8 cellular contexts compared by ENCODE assay signal in the genomic region with DNA sequence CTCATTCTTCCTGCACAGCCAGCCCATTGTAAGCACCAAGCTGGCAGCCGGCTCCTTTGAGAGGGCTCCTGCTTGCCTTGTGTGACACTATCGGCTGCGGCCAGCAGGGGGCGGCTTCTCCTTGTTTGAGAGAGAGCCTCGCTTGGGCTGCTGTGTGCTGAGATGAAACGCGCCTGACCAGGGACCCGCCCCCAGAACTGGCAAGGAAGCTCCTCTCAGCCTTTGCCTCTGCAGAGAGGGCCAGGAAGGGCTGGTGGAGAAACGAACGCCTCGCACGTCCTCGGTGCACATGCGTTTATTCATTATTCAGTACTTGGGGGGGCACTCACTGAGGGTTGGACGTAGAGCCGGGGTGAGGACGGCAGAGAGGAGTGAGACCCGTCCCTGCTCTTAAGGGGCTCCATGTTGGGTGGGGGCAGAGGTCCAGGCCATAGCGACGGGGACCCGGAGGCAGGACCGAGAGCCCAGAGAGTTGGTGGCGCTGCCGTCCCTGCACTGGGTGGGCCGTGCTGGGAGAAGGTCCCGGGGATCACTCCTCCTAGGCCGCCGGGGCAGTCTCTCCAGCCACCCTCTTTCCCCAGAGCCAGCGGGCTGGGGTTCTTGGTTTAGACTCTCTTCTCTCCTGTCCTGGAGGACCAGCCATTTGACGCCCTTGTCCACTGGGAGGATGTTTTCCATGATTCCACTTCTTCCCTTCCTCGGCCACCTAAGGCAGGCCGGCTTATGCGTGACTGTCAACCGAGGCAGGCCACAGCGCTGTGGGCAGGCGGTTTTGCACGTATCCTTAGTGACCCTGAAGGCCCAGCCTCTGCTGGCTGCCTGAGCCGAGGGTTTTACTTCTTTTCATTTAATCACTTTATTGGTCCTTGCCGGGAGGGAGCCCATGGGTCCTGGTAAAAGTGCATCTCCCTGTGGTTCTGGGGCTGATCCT.
DNase-seq lines count a peak whose midpoint lies in the region; ATAC-seq lines count a peak whose summit lies in the region.

No MANE protein-coding gene starts in this region.

- ATAC-seq in GM18909 (IDR thresholded peaks at IDR 0.05; ENCODE audit: poor library complexity, unreplicated experiment) (peak; percentile 93), HG03196 (IDR thresholded peaks at IDR 0.05; ENCODE audit: unreplicated experiment) (peak; percentile 76)
- ATAC-seq in activated CD4-positive, CD25-positive, alpha-beta regulatory T cell treated with anti-CD3 and anti-CD28 coated beads, Interleukin-2, amount 50 U/mL, for 24 hours = peak; percentile 97 to 100

- DNase-seq in AML-193 (lab: John Stamatoyannopoulos, UW) (peak; percentile 87 to 93), NCI-H510A treated with DMSO at 0.1 percent for 48 hours (lab: John Stamatoyannopoulos, UW) (peak; percentile 82), kidney glomerular epithelial cell (lab: John Stamatoyannopoulos, UW) (peak; percentile 83)
- peak; percentile 90 for DNase-seq in central memory CD4-positive, alpha-beta T cell
- peak; percentile 96 for DNase-seq in stimulated activated CD4-positive, alpha-beta T cell treated with anti-CD3 and anti-CD28 coated beads, Interleukin-1b, Interleukin-23, amount 100 ng/mL, for 48 hours

Comparison
In these comparisons a context has a peak if more than half of its experiments do, and no peak if none do; other contexts are left out.
1. Peak in every context shown above with its lines: DNase-seq and ATAC-seq.